ENCODE assay signal across 8 cellular contexts in genomic region chr15:50908209-50909043, GRCh38. TPM values are rescaled to one million over a fixed set of nuclear protein-coding genes. Genes with fewer than 3 reads are reported as not detected.
DNase-seq lines count a peak whose midpoint lies in the region; ATAC-seq and TF ChIP-seq lines count a peak whose summit lies in the region.

TSS of gene AP4E1 (plus strand) at chr15:50908683. CDS start at chr15:50908779, 96 bp downstream.

- H3K9me3 ChIP-seq in Karpas-422 (ENCODE audit: low read length) (no peaks in the 10 kb centered on the region), Peyer's patch (no peaks in the 10 kb centered on the region), esophagus muscularis mucosa (no peaks in the 10 kb centered on the region)

- TF ChIP-seq CTCF in Peyer's patch (IDR thresholded peaks at IDR 0.05) (peak; percentile 97 to 99 (median 98)), esophagus muscularis mucosa (IDR thresholded peaks at IDR 0.05) (peak; percentile 96 to 99 (median 96))

- TF ChIP-seq POLR2A in Peyer's patch (IDR thresholded peaks at IDR 0.05): peak; percentile 64 to 68
- peak; percentile 35 for TF ChIP-seq POLR2A in esophagus muscularis mucosa (IDR thresholded peaks at IDR 0.05; ENCODE audit: low read depth)

- 0% methylated on average over 2 of the region's 102 CpGs for WGBS in esophagus muscularis mucosa

- H4K20me1 ChIP-seq in Karpas-422 (ENCODE audit: insufficient read depth, low read depth, low read length): no peaks in the 10 kb centered on the region

- H3K79me2 ChIP-seq in Karpas-422 (ENCODE audit: low read length): peaks cover 61% of the 10 kb centered on the region

- H3K36me3 ChIP-seq in Karpas-422 (ENCODE audit: insufficient read depth, low read length) (peaks cover 8% of the 10 kb centered on the region), Peyer's patch (peaks cover 0 to 17% (median 0%) of the 10 kb centered on the region in 3 donors), esophagus muscularis mucosa (peaks cover 6 to 20% (median 14%) of the 10 kb centered on the region in 4 donors)

- H3K4me3 ChIP-seq in Karpas-422 (ENCODE audit: low read length): peak within 1 kb of the TSS; percentile 86
- peak within 1 kb of the TSS; percentile 88 to 97 (median 94) for H3K4me3 ChIP-seq in Peyer's patch
- peak within 1 kb of the TSS; percentile 76 to 99 (median 96) for H3K4me3 ChIP-seq in esophagus muscularis mucosa

- DNase-seq in EH (ENCODE audit: low read depth): peak; percentile 89
- DNase-seq in Karpas-422: peak; percentile 99
- peak; percentile 88 to 95 (median 95) for DNase-seq in Peyer's patch
- peak; percentile 96 to 98 for DNase-seq in activated T-cell treated with anti-CD3 and anti-CD28 coated beads, Interleukin-2, amount 50 U/mL, for 48 hours
- peak; percentile 99 for DNase-seq in esophagus muscularis mucosa (ENCODE audit: extremely low spot score)
- DNase-seq in myocyte (ENCODE audit: low read depth): peak; percentile 95
- peak; percentile 87 to 90 for DNase-seq in stimulated activated CD8-positive, alpha-beta memory T cell treated with anti-CD3 and anti-CD28 coated beads, Interleukin-7, amount 100 ng/mL, for 4 hours (ENCODE audit: low read depth in 2 of 2)

- H3K9me2 ChIP-seq in Karpas-422 (replicated peaks; ENCODE audit: insufficient read depth, low read length): no peaks in the 10 kb centered on the region

- peak within 1 kb of the TSS; percentile 57 for H2AFZ ChIP-seq in Karpas-422 (ENCODE audit: low read length)

- H3K4me1 ChIP-seq in Karpas-422 (ENCODE audit: low read length) (peaks cover 34% of the 10 kb centered on the region), Peyer's patch (peaks cover 0 to 22% (median 0%) of the 10 kb centered on the region in 4 donors), esophagus muscularis mucosa (peaks cover 33 to 36% (median 34%) of the 10 kb centered on the region in 4 donors)

- ATAC-seq in GM21825 (IDR thresholded peaks at IDR 0.05; ENCODE audit: unreplicated experiment): peak; percentile 51

- peak within 1 kb of the TSS; percentile 87 for H3K4me2 ChIP-seq in Karpas-422 (ENCODE audit: low read depth, low read length, poor library complexity, severe bottlenecking)

- peak within 1 kb of the TSS; percentile 81 for H3K9ac ChIP-seq in Karpas-422 (ENCODE audit: low read length)

- H3K27ac ChIP-seq in Karpas-422 (ENCODE audit: low read length) (peak within 1 kb of the TSS; percentile 55), Peyer's patch (peak within 1 kb of the TSS; percentile 86 to 92 (median 91)), esophagus muscularis mucosa (replicated peaks in 1 of 4) (peak within 1 kb of the TSS; percentile 90 to 95 (median 92))

- no peak for TF ChIP-seq EP300 in esophagus muscularis mucosa (IDR thresholded peaks at IDR 0.05)

- intact Hi-C loops in esophagus muscularis mucosa (cut with DNase I): no loop called here

- H3K27me3 ChIP-seq in Karpas-422 (ENCODE audit: low read length) (no peaks in the 10 kb centered on the region), Peyer's patch (no peaks in the 10 kb centered on the region), esophagus muscularis mucosa (no peaks in the 10 kb centered on the region)

RNA-seq across cellular contexts. Expression of gene AP4E1, which starts in this region (rescaled TPM):
- total RNA-seq in Karpas-422 (2014; rRNA removed; shearing (Covaris generic); ENCODE audit: low replicate concordance): 13.6 and 26.5 TPM in 2 replicates
- 10 to 100 TPM in 3 of 4 donors, 1 to 10 TPM in 1; 8.3 to 13.7 (median 11.9) TPM for total RNA-seq in Peyer's patch
- 10 to 100 TPM in 2 of 4 donors, 1 to 10 TPM in 2; 9.9 to 13.2 (median 10.6) TPM for total RNA-seq in esophagus muscularis mucosa
- total RNA-seq in myocyte: 19.7 and 24.9 TPM in 2 replicates
- polyA plus RNA-seq in myocyte (2012): 7.6 TPM

Comparison
In these comparisons a context has a peak if more than half of its experiments do, and no peak if none do; other contexts are left out.
1. Peak in every context shown above with its lines: DNase-seq, ATAC-seq, H3K4me3 ChIP-seq and H3K27ac ChIP-seq.